ENCODE assay signal across 8 cellular contexts in genomic region chr10:102745157-102745556, GRCh38. TPM values are rescaled to one million over a fixed set of nuclear protein-coding genes. Genes with fewer than 3 reads are reported as not detected.
A peak's percentile ranks its signal among the peaks of the same experiment; 100 is the strongest.
DNase-seq lines count a peak whose midpoint lies in the region; ATAC-seq and TF ChIP-seq lines count a peak whose summit lies in the region.

No MANE protein-coding gene starts in this region.

- H2BK5ac ChIP-seq in H9 (ENCODE audit: insufficient read length, low read length) = no peak overlapping the region

- no peak overlapping the region for H2BK120ac ChIP-seq in H9 (ENCODE audit: low read depth, low read length, poor library complexity, severe bottlenecking)

- intact Hi-C loops in activated CD4-positive, alpha-beta memory T cell treated with anti-CD3 and anti-CD28 coated beads for 36 hours (cut with micrococcal nuclease) = loop anchor here (10.0 kb wide), 2 partner anchors 170 to 620 kb away; partner anchors contain the start of genes CNNM2 and TAF5
- intact Hi-C loops in posterior vena cava (cut with DNase I) = loop anchor here in 1 of 2 donors (5.0 kb wide), 1 partner anchor 67 kb away; no protein-coding TSS in a partner anchor

- no peaks in the 10 kb centered on the region for H3K79me1 ChIP-seq in H9 (ENCODE audit: insufficient read depth, low read depth, low read length, poor library complexity, severe bottlenecking)

- H2AK5ac ChIP-seq in H9 (ENCODE audit: insufficient read length, low read length) = no peak overlapping the region

- no peaks in the 10 kb centered on the region for H3K36me3 ChIP-seq in skeletal muscle tissue (ENCODE audit: control insufficient read depth in 3 of 3, insufficient read depth in 3 of 3, low read length in 3 of 3)

- CTCF ChIA-PET in activated CD4-positive, alpha-beta memory T cell treated with anti-CD3 and anti-CD28 coated beads for 36 hours (lab: Charles Lee) = interaction anchor here (0.8 to 2.7 kb wide), 3 partner anchors 8 to 90 kb away, joined by 3 to 13 read pairs (median 8); partner anchors contain the start of genes ARL3 and SFXN2

- H3K9ac ChIP-seq in H9 (ENCODE audit: extremely low read depth, insufficient read length, low read length) (no peak overlapping the region), skeletal muscle tissue (ENCODE audit: low read depth in 1 of 3, low read length in 3 of 3) (peak overlapping the region in 2 of 3 donors; percentile 93 to 97)

- H4K8ac ChIP-seq in H9 (replicated peaks; ENCODE audit: insufficient read length, low read depth, low read length) = no peak overlapping the region

- H2BK15ac ChIP-seq in H9 (ENCODE audit: low read depth, low read length) = no peak overlapping the region

- no peaks in the 10 kb centered on the region; the same call in 1 of the 2 replicates for H3K79me2 ChIP-seq in H9 (ENCODE audit: insufficient read depth, low read length)

- H3K9me3 Mint-ChIP-seq in H9 (peaks cover 0 to 3% of the 10 kb centered on the region in 2 experiments; a peak in 1 of 5 replicates), glutamatergic neuron (ENCODE audit: unreplicated experiment) (peaks cover 4% of the 10 kb centered on the region)
- H3K9me3 Mint-ChIP-seq in activated CD4-positive, alpha-beta memory T cell treated with anti-CD3 and anti-CD28 coated beads for 36 hours = no peaks in the 10 kb centered on the region

- DNase-seq in H9 = no peak
- DNase-seq in activated CD4-positive, alpha-beta memory T cell treated with anti-CD3 and anti-CD28 coated beads for 36 hours = no peak
- no peak for DNase-seq in glutamatergic neuron
- DNase-seq in posterior vena cava (ENCODE audit: low spot score) = no peak
- DNase-seq in cerebellum (ENCODE audit: low spot score) = no peak

- peaks cover 26 to 31% of the 10 kb centered on the region in 2 experiments for H3K4me1 Mint-ChIP-seq in H9
- H3K4me1 Mint-ChIP-seq in activated CD4-positive, alpha-beta memory T cell treated with anti-CD3 and anti-CD28 coated beads for 36 hours (ENCODE audit: low read depth) = peaks cover 43% of the 10 kb centered on the region
- peaks cover 11% of the 10 kb centered on the region for H3K4me1 Mint-ChIP-seq in glutamatergic neuron (ENCODE audit: low read depth, unreplicated experiment)

- no peak overlapping the region for H3K56ac ChIP-seq in H9 (ENCODE audit: insufficient read length, low read depth, low read length)

- no peaks in the 10 kb centered on the region for H3K9me3 ChIP-seq in H9 (ENCODE audit: control insufficient read depth, low read depth, low read length)
- H3K9me3 ChIP-seq in skeletal muscle tissue (ENCODE audit: control insufficient read depth in 3 of 3, low read length in 3 of 3) = no peaks in the 10 kb centered on the region

- H3K23ac ChIP-seq in H9 (ENCODE audit: insufficient read length, low read depth, low read length) = no peak overlapping the region

- no peak overlapping the region for H4K5ac ChIP-seq in H9 (ENCODE audit: insufficient read length, low read depth, low read length)

- no peak overlapping the region for H3T11ph ChIP-seq in H9 (ENCODE audit: low read length)

- no peak for TF ChIP-seq CTCF in H9 (conservative IDR thresholded peaks at IDR 0.05)
- no peak for TF ChIP-seq CTCF in glutamatergic neuron (IDR thresholded peaks at IDR 0.05; ENCODE audit: partially characterized antibody, unreplicated experiment)

- ATAC-seq in HG02981 (IDR thresholded peaks at IDR 0.05; ENCODE audit: unreplicated experiment) = no peak
- no peak for ATAC-seq in GM21515 (IDR thresholded peaks at IDR 0.05; ENCODE audit: unreplicated experiment)

- H3K27me3 ChIP-seq in H9 (ENCODE audit: insufficient read depth, low read length) (no peaks in the 10 kb centered on the region), skeletal muscle tissue (ENCODE audit: control insufficient read depth in 3 of 3, insufficient read depth in 3 of 3, low read length in 3 of 3) (no peaks in the 10 kb centered on the region)

- no peak overlapping the region for H2BK12ac ChIP-seq in H9 (ENCODE audit: insufficient read length, low read depth, low read length)

- H3K4me1 ChIP-seq in H9 (ENCODE audit: insufficient read depth, low read length) (peaks cover 4% of the 10 kb centered on the region; the same call in 1 of the 2 replicates), skeletal muscle tissue (ENCODE audit: control insufficient read depth in 3 of 3, insufficient read depth in 3 of 3, low read length in 3 of 3) (peaks cover 19 to 24% (median 19%) of the 10 kb centered on the region in 3 donors)

- H3K14ac ChIP-seq in H9 (ENCODE audit: insufficient read depth, low read length) = no peak overlapping the region

- H3K4me2 ChIP-seq in H9 (ENCODE audit: insufficient read depth, insufficient read length, low read length) = no peak overlapping the region

- no peak overlapping the region for H2BK20ac ChIP-seq in H9 (ENCODE audit: low read depth, low read length, poor library complexity, severe bottlenecking)

- H3K27me3 Mint-ChIP-seq in H9 (ENCODE audit: low read depth) (peaks cover 2% of the 10 kb centered on the region), glutamatergic neuron (ENCODE audit: unreplicated experiment) (peaks cover 6% of the 10 kb centered on the region)
- H3K27me3 Mint-ChIP-seq in activated CD4-positive, alpha-beta memory T cell treated with anti-CD3 and anti-CD28 coated beads for 36 hours = no peaks in the 10 kb centered on the region

- no peaks in the 10 kb centered on the region for H4K20me1 ChIP-seq in H9 (ENCODE audit: control insufficient read depth, insufficient read depth, insufficient read length)

- H2AFZ ChIP-seq in H9 (ENCODE audit: low read length) = no peak overlapping the region

- H3K4ac ChIP-seq in H9 (ENCODE audit: low read depth, low read length) = no peak overlapping the region

- no peak overlapping the region for H3K27ac ChIP-seq in H9 (ENCODE audit: insufficient read length, low read depth, low read length)
- H3K27ac ChIP-seq in skeletal muscle tissue (ENCODE audit: low read depth, low read length) = peak overlapping the region; percentile 89

- H3K4me3 Mint-ChIP-seq in H9 = peak overlapping the region; percentile 91 to 92
- H3K4me3 Mint-ChIP-seq in activated CD4-positive, alpha-beta memory T cell treated with anti-CD3 and anti-CD28 coated beads for 36 hours = peak overlapping the region; percentile 98
- H3K4me3 Mint-ChIP-seq in glutamatergic neuron (ENCODE audit: unreplicated experiment) = peak overlapping the region; percentile 98

- no peak overlapping the region for H3K27ac Mint-ChIP-seq in H9
- H3K27ac Mint-ChIP-seq in activated CD4-positive, alpha-beta memory T cell treated with anti-CD3 and anti-CD28 coated beads for 36 hours = no peak overlapping the region
- no peak overlapping the region for H3K27ac Mint-ChIP-seq in glutamatergic neuron (ENCODE audit: unreplicated experiment)

- POLR2A ChIA-PET in activated CD4-positive, alpha-beta memory T cell treated with anti-CD3 and anti-CD28 coated beads for 36 hours (lab: Charles Lee) = interaction anchor here (1.2 to 3.1 kb wide), 2 partner anchors 31 to 99 kb away, joined by 3 to 19 read pairs; partner anchors contain the start of genes ARL3 and SFXN2

- H3K18ac ChIP-seq in H9 (ENCODE audit: insufficient read length, low read depth, low read length) = no peak overlapping the region

- H4K91ac ChIP-seq in H9 (ENCODE audit: insufficient read length, low read depth, low read length) = no peak overlapping the region

- peaks cover 10% of the 10 kb centered on the region for H3K23me2 ChIP-seq in H9 (ENCODE audit: insufficient read length, low read depth, low read length, poor library complexity, severe bottlenecking)

- WGBS in H9 (ENCODE audit: extremely low coverage, insufficient read length, low lambda C conversion rate) = no CpG with 5 or more reads among the region's 4 CpGs

- H3K4me3 ChIP-seq in skeletal muscle tissue (ENCODE audit: low read length in 3 of 3) = peak overlapping the region in 2 of 3 donors; percentile 86 to 94

- peaks cover 0 to 2% (median 0%) of the 10 kb centered on the region in 3 experiments; a peak in 2 of 7 replicates for H3K36me3 Mint-ChIP-seq in H9 (ENCODE audit: insufficient read depth in 1 of 3, low read depth in 3 of 3)
- H3K36me3 Mint-ChIP-seq in activated CD4-positive, alpha-beta memory T cell treated with anti-CD3 and anti-CD28 coated beads for 36 hours = no peaks in the 10 kb centered on the region
- H3K36me3 Mint-ChIP-seq in glutamatergic neuron (ENCODE audit: unreplicated experiment) = no peaks in the 10 kb centered on the region

RNA-seq across cellular contexts. Expression of gene WBP1L, which starts 1.4 kb away (rescaled TPM):
- total RNA-seq in H9 (2021) (23.8 and 24.5 TPM in 2 replicates), glutamatergic neuron (ENCODE audit: unreplicated experiment) (29.6 TPM), skeletal muscle tissue (24.0 TPM), posterior vena cava (10 to 100 TPM; 61.4 to 62.7 TPM), cerebellum (29.6 TPM)
- 10 to 100 TPM; 14.6 to 15.9 TPM for total RNA-seq in activated CD4-positive, alpha-beta memory T cell treated with anti-CD3 and anti-CD28 coated beads for 36 hours

RNA-seq across cellular contexts. Expression of gene SFXN2, which starts 30.7 kb away (rescaled TPM):
- total RNA-seq in H9 (2021) (32.7 and 34.7 TPM in 2 replicates), glutamatergic neuron (ENCODE audit: unreplicated experiment) (5.4 TPM), skeletal muscle tissue (4.2 TPM), posterior vena cava (1 to 10 TPM; 2.4 to 6.5 TPM), cerebellum (10.1 TPM)
- 10 to 100 TPM; 14.7 to 17.8 TPM for total RNA-seq in activated CD4-positive, alpha-beta memory T cell treated with anti-CD3 and anti-CD28 coated beads for 36 hours

RNA-seq across cellular contexts. Expression of gene ARL3, which starts 31.0 kb away (rescaled TPM):
- total RNA-seq in H9 (2021) (16.5 and 16.9 TPM in 2 replicates), glutamatergic neuron (ENCODE audit: unreplicated experiment) (20.3 TPM), skeletal muscle tissue (5.2 TPM), posterior vena cava (10 to 100 TPM in 1 of 2 donors, 1 to 10 TPM in 1; 9.7 to 11.6 TPM), cerebellum (17.1 TPM)
- 10 to 100 TPM; 10.1 to 11.1 TPM for total RNA-seq in activated CD4-positive, alpha-beta memory T cell treated with anti-CD3 and anti-CD28 coated beads for 36 hours
